1 cellular context compared by ENCODE assay signal in genomic region chr3:169781209-169781855, GRCh38.
TF ChIP-seq lines count a peak whose summit lies in the region.

No MANE protein-coding gene starts in this region.

TF ChIP-seq in K562, 482 proteins besides CTCF, POLR2A, EP300 and RAD21 (continued from another document and continues in another):
- TF ChIP-seq, protein P1, sequence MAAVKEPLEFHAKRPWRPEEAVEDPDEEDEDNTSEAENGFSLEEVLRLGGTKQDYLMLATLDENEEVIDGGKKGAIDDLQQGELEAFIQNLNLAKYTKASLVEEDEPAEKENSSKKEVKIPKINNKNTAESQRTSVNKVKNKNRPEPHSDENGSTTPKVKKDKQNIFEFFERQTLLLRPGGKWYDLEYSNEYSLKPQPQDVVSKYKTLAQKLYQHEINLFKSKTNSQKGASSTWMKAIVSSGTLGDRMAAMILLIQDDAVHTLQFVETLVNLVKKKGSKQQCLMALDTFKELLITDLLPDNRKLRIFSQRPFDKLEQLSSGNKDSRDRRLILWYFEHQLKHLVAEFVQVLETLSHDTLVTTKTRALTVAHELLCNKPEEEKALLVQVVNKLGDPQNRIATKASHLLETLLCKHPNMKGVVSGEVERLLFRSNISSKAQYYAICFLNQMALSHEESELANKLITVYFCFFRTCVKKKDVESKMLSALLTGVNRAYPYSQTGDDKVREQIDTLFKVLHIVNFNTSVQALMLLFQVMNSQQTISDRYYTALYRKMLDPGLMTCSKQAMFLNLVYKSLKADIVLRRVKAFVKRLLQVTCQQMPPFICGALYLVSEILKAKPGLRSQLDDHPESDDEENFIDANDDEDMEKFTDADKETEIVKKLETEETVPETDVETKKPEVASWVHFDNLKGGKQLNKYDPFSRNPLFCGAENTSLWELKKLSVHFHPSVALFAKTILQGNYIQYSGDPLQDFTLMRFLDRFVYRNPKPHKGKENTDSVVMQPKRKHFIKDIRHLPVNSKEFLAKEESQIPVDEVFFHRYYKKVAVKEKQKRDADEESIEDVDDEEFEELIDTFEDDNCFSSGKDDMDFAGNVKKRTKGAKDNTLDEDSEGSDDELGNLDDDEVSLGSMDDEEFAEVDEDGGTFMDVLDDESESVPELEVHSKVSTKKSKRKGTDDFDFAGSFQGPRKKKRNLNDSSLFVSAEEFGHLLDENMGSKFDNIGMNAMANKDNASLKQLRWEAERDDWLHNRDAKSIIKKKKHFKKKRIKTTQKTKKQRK (IDR thresholded peaks at IDR 0.05; ENCODE audit: borderline replicate concordance, low read depth, low read length): no peak
- TF ChIP-seq FOXA1 (IDR thresholded peaks at IDR 0.05; ENCODE audit: borderline replicate concordance) (no peak), NR4A1 (CRISPR knock-in tag; IDR thresholded peaks at IDR 0.05) (no peak), NR4A1 (tag; IDR thresholded peaks at IDR 0.05) (peak; percentile 66; the same call in 1 of the 2 replicates), NFATC3 (IDR thresholded peaks at IDR 0.05) (no peak), ARHGAP35 (IDR thresholded peaks at IDR 0.05; ENCODE audit: partially characterized antibody) (no peak), TBP (optimal IDR thresholded peaks at IDR 0.05; ENCODE audit: low read depth, low read length) (no peak), SMARCA4 (IDR thresholded peaks at IDR 0.05) (peak; percentile 83), TAF1 (IDR thresholded peaks at IDR 0.05; ENCODE audit: control insufficient read depth, extremely low read depth, insufficient read depth, low read length, severe bottlenecking) (no peak), RREB1 (CRISPR knock-in tag; IDR thresholded peaks at IDR 0.05) (no peak), ZNF764 (CRISPR knock-in tag; IDR thresholded peaks at IDR 0.05; ENCODE audit: low read depth) (no peak), ZNF740 (CRISPR knock-in tag; IDR thresholded peaks at IDR 0.05) (no peak), ZNF740 (tag; IDR thresholded peaks at IDR 0.05) (no peak), CEBPB (tag; IDR thresholded peaks at IDR 0.05) (peak; percentile 88), ZNF318 (IDR thresholded peaks at IDR 0.05; ENCODE audit: borderline replicate concordance in 1 of 2, low read depth in 1 of 2) (no peak), CBFA2T3 (IDR thresholded peaks at IDR 0.05) (peak; percentile 94), ZNF184 (CRISPR knock-in tag; IDR thresholded peaks at IDR 0.05) (no peak), ATF4 (CRISPR knock-in tag; IDR thresholded peaks at IDR 0.05) (no peak), ZNF436 (CRISPR knock-in tag; IDR thresholded peaks at IDR 0.05) (no peak), MEIS2 (IDR thresholded peaks at IDR 0.05; ENCODE audit: partially characterized antibody) (peak; percentile 62), ZFP36 (IDR thresholded peaks at IDR 0.05; ENCODE audit: low read depth, low read length, partially characterized antibody) (no peak)
- TF ChIP-seq, protein P2, sequence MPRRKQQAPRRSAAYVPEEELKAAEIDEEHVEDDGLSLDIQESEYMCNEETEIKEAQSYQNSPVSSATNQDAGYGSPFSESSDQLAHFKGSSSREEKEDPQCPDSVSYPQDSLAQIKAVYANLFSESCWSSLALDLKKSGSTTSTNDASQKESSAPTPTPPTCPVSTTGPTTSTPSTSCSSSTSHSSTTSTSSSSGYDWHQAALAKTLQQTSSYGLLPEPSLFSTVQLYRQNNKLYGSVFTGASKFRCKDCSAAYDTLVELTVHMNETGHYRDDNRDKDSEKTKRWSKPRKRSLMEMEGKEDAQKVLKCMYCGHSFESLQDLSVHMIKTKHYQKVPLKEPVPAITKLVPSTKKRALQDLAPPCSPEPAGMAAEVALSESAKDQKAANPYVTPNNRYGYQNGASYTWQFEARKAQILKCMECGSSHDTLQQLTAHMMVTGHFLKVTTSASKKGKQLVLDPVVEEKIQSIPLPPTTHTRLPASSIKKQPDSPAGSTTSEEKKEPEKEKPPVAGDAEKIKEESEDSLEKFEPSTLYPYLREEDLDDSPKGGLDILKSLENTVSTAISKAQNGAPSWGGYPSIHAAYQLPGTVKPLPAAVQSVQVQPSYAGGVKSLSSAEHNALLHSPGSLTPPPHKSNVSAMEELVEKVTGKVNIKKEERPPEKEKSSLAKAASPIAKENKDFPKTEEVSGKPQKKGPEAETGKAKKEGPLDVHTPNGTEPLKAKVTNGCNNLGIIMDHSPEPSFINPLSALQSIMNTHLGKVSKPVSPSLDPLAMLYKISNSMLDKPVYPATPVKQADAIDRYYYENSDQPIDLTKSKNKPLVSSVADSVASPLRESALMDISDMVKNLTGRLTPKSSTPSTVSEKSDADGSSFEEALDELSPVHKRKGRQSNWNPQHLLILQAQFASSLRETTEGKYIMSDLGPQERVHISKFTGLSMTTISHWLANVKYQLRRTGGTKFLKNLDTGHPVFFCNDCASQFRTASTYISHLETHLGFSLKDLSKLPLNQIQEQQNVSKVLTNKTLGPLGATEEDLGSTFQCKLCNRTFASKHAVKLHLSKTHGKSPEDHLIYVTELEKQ (CRISPR knock-in tag; IDR thresholded peaks at IDR 0.05): no peak
- TF ChIP-seq, protein P3, sequence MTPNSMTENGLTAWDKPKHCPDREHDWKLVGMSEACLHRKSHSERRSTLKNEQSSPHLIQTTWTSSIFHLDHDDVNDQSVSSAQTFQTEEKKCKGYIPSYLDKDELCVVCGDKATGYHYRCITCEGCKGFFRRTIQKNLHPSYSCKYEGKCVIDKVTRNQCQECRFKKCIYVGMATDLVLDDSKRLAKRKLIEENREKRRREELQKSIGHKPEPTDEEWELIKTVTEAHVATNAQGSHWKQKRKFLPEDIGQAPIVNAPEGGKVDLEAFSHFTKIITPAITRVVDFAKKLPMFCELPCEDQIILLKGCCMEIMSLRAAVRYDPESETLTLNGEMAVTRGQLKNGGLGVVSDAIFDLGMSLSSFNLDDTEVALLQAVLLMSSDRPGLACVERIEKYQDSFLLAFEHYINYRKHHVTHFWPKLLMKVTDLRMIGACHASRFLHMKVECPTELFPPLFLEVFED (CRISPR knock-in tag; conservative IDR thresholded peaks at IDR 0.05): no peak
- TF ChIP-seq, protein P4, sequence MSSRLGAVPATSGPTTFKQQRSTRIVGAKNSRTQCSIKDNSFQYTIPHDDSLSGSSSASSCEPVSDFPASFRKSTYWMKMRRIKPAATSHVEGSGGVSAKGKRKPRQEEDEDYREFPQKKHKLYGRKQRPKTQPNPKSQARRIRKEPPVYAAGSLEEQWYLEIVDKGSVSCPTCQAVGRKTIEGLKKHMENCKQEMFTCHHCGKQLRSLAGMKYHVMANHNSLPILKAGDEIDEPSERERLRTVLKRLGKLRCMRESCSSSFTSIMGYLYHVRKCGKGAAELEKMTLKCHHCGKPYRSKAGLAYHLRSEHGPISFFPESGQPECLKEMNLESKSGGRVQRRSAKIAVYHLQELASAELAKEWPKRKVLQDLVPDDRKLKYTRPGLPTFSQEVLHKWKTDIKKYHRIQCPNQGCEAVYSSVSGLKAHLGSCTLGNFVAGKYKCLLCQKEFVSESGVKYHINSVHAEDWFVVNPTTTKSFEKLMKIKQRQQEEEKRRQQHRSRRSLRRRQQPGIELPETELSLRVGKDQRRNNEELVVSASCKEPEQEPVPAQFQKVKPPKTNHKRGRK (tag; IDR thresholded peaks at IDR 0.05): no peak
